Comparison of ENCODE assay signal across 8 cellular contexts in the genomic region with DNA sequence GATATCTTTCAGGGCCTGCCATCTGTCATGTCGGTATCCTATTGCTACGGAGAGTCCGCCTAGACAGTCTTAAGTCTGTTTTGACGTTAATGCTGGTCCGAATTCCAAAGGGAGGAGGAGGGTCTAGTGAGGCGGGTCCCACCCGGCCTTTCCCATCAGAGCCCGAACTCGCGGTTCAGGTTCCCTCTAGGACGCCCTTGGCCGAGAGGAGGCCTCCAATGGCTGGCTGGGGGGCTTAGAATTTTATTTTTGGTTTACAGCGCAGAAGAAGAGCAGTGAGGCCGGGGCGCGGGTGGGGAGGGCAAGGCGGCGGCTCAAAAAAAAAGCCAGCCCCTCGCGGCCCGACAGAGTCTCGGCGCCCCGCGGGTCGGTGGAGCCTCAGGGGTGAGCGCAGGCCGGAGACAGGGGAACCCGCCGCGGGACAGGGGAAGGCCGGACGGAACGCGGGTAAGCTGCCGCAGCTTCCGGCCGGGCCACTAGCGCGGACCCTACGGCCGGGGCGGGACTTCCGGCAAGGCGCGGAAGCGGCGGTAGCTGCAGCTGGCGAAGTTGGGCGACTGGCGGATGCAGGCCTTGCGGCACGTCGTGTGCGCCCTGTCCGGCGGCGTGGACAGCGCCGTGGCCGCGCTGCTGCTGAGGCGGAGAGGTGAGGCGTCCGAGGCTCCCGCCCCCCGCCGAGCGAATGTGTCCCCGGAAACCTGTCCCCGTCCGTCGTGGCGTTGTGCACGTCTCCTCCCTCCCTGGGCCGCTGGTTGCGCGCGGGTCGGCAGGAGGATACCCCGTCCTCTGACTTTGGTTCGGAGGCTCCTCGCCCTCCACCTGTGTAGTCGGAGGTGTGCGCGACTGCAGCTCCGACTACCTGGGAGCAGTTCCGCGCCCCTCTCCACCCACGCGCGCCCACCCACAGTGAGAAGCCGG. TPM values are rescaled to one million over a fixed set of nuclear protein-coding genes. Genes with fewer than 3 reads are reported as not detected.
DNase-seq lines count a peak whose midpoint lies in the region; ATAC-seq and TF ChIP-seq lines count a peak whose summit lies in the region.

Gene TRMU (plus strand): TSS at position 514 of the 918 bp plus-strand sequence. CDS start 51 bp downstream, at position 565.

- peak within 1 kb of the TSS; percentile 52 for H3K27ac ChIP-seq in SJSA1
- H3K27ac ChIP-seq in gastroesophageal sphincter: peak within 1 kb of the TSS; percentile 71 to 92 (median 88)
- H3K27ac ChIP-seq in neutrophil: peak within 1 kb of the TSS; percentile 79

- WGBS in gastroesophageal sphincter (ENCODE audit: low coverage in 1 of 2), 2 donors: 4% methylated on average over 5 to 10 of the region's 93 CpGs

- DNase-seq in DMS153 (lab: John Stamatoyannopoulos, UW) (peak; percentile 46), KBM-7 (peak; percentile 84), SJSA1 (ENCODE audit: low read depth in 1 of 2, low spot score in 2 of 2) (peak; percentile 80 to 84)
- DNase-seq in activated naive CD4-positive, alpha-beta T cell treated with Interleukin-2 at 50 U/mL for 16 hours: peak; percentile 78

- peak within 1 kb of the TSS; percentile 84 for H3K4me3 ChIP-seq in SJSA1
- peak within 1 kb of the TSS; percentile 96 to 97 for H3K4me3 ChIP-seq in gastroesophageal sphincter
- H3K4me3 ChIP-seq in neutrophil (ENCODE audit: low read depth in 1 of 2, low read length in 1 of 2): peak within 1 kb of the TSS; percentile 88 to 93

- TF ChIP-seq CTCF in gastroesophageal sphincter (IDR thresholded peaks at IDR 0.05): peak in 2 of 4 experiments; percentile 14 to 35
- peak; percentile 31 for TF ChIP-seq CTCF in neutrophil (IDR thresholded peaks at IDR 0.05)
- no peak for TF ChIP-seq CTCF in subcutaneous adipose tissue (IDR thresholded peaks at IDR 0.05; ENCODE audit: low read depth)

- in situ Hi-C loops in KBM-7 (cut with MboI; ENCODE audit: low pct_unique_long_range_greater_than_20kb, low sequenced_read_pairs): no loop called here

- peaks cover 7% of the 10 kb centered on the region for H3K4me1 ChIP-seq in SJSA1 (replicated peaks)
- H3K4me1 ChIP-seq in gastroesophageal sphincter: peaks cover 0 to 30% (median 13%) of the 10 kb centered on the region in 3 donors
- H3K4me1 ChIP-seq in neutrophil (ENCODE audit: control insufficient read depth in 1 of 2, insufficient read depth in 1 of 2, low read depth in 1 of 2, low read length in 1 of 2): peaks cover 12 to 16% of the 10 kb centered on the region in 2 experiments

- no peaks in the 10 kb centered on the region for H3K27me3 ChIP-seq in SJSA1 (replicated peaks)
- no peaks in the 10 kb centered on the region for H3K27me3 ChIP-seq in gastroesophageal sphincter
- no peaks in the 10 kb centered on the region for H3K27me3 ChIP-seq in neutrophil

- TF ChIP-seq POLR2A in gastroesophageal sphincter (IDR thresholded peaks at IDR 0.05): peak; percentile 60 to 72

- peaks cover 81% of the 10 kb centered on the region for H3K36me3 ChIP-seq in SJSA1
- H3K36me3 ChIP-seq in gastroesophageal sphincter: peaks cover 0 to 31% of the 10 kb centered on the region in 2 donors
- H3K36me3 ChIP-seq in neutrophil: peaks cover 46% of the 10 kb centered on the region

- H3K9me3 ChIP-seq in SJSA1 (replicated peaks) (no peaks in the 10 kb centered on the region), gastroesophageal sphincter (no peaks in the 10 kb centered on the region), neutrophil (no peaks in the 10 kb centered on the region)

- ATAC-seq in GM21529 (IDR thresholded peaks at IDR 0.05; ENCODE audit: unreplicated experiment) (peak; percentile 91), gastroesophageal sphincter (peak; percentile 96)

- no peak for TF ChIP-seq EP300 in gastroesophageal sphincter (IDR thresholded peaks at IDR 0.05)

RNA-seq across cellular contexts. Expression of gene TRMU, which starts in this region (rescaled TPM):
- total RNA-seq in SJSA1 (2014; rRNA removed; shearing (Covaris generic)): 59.5 and 60.9 TPM in 2 replicates
- total RNA-seq in gastroesophageal sphincter: 10 to 100 TPM in 3 of 4 donors, 1 to 10 TPM in 1; 9.9 to 33.8 (median 24.6) TPM
- total RNA-seq in subcutaneous adipose tissue: 10 to 100 TPM; 28.7 to 49.0 (median 31.3) TPM

Comparison
In these comparisons a context has a peak if more than half of its experiments do, and no peak if none do; other contexts are left out.
1. Peak in every context shown above with its lines: DNase-seq, ATAC-seq, H3K4me3 ChIP-seq and H3K27ac ChIP-seq.